1 cellular context compared by ENCODE assay signal in the genomic region with DNA sequence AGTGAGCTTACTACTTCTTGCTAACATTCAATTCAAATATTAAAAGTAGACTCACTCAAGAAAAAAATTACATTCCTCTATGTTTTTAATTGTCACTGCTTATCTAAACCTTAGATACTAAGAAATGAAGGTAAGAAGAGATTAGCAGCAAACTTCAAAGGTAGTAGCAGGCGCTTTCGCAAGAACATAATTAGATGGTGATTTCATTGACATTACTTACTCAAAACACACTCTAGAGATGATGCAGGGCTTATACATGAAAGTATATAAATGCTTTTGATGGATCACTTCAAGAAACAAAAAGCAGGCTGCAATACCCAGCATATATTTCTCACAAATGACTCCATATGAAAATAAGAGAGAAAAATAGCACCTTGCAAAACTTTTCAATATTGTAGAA.
TF ChIP-seq lines count a peak whose summit lies in the region.

No MANE protein-coding gene starts in this region.

TF ChIP-seq in GM12878, 131 proteins besides CTCF, POLR2A, EP300 and RAD21 (continued from another document and continues in another):
- TF ChIP-seq PKNOX1 (IDR thresholded peaks at IDR 0.05) (no peak), ZNF622 (IDR thresholded peaks at IDR 0.05) (no peak), CHD1 (IDR thresholded peaks at IDR 0.05; ENCODE audit: low read depth, low read length) (no peak), MTA3 (IDR thresholded peaks at IDR 0.05; ENCODE audit: borderline replicate concordance, low read length) (no peak), E2F8 (IDR thresholded peaks at IDR 0.05; ENCODE audit: low read depth, partially characterized antibody) (no peak), RBBP5 (conservative IDR thresholded peaks at IDR 0.05) (no peak), CBFB (IDR thresholded peaks at IDR 0.05; ENCODE audit: low read depth) (no peak), RELA (IDR thresholded peaks at IDR 0.05; ENCODE audit: borderline replicate concordance, partially characterized antibody) (no peak), STAT3 (IDR thresholded peaks at IDR 0.05; ENCODE audit: low read depth, low read length) (no peak), ZZZ3 (IDR thresholded peaks at IDR 0.05; ENCODE audit: control insufficient read depth, insufficient read length, low read depth) (no peak), TBL1XR1 (IDR thresholded peaks at IDR 0.05; ENCODE audit: low read depth, low read length) (no peak), BCLAF1 (IDR thresholded peaks at IDR 0.05) (no peak), SIN3A (IDR thresholded peaks at IDR 0.05; ENCODE audit: low read depth, low read length) (no peak), BMI1 (IDR thresholded peaks at IDR 0.05; ENCODE audit: borderline replicate concordance) (peak; percentile 72), PAX5 (IDR thresholded peaks at IDR 0.05; ENCODE audit: borderline replicate concordance, low read depth, low read length) (no peak), MTA2 (IDR thresholded peaks at IDR 0.05; ENCODE audit: low read depth) (peak; percentile 97), EED (IDR thresholded peaks at IDR 0.05; ENCODE audit: low read depth) (no peak), TAF1 (IDR thresholded peaks at IDR 0.05; ENCODE audit: borderline replicate concordance, low read depth, low read length) (no peak), KLF5 (IDR thresholded peaks at IDR 0.05; ENCODE audit: partially characterized antibody) (no peak), IKZF2 (IDR thresholded peaks at IDR 0.05) (peak in 1 of 2 experiments; percentile 70; a peak in 3 of 4 replicates), SUZ12 (IDR thresholded peaks at IDR 0.05; ENCODE audit: unreplicated experiment) (no peak), BHLHE40 (IDR thresholded peaks at IDR 0.05; ENCODE audit: borderline replicate concordance in 1 of 2, low read depth in 2 of 2, low read length in 1 of 2) (0 out of 4 replicates have a peak, but pooled peaks of 1 of the 2 experiments have one; percentile 32), SPI1 (IDR thresholded peaks at IDR 0.05; ENCODE audit: borderline replicate concordance, insufficient read depth, low read depth, low read length) (no peak), NBN (IDR thresholded peaks at IDR 0.05) (no peak), SRF (IDR thresholded peaks at IDR 0.05; ENCODE audit: low read depth in 2 of 2, low read length in 2 of 2) (no peak), KAT2A (conservative IDR thresholded peaks at IDR 0.05; ENCODE audit: control insufficient read depth, low read depth, low read length) (no peak), BCL11A (IDR thresholded peaks at IDR 0.05; ENCODE audit: low read depth, low read length) (peak; percentile 91), ETV6 (conservative IDR thresholded peaks at IDR 0.05 in 1 of 2, IDR thresholded peaks at IDR 0.05 in 1 of 2; ENCODE audit: borderline replicate concordance in 1 of 2, low read depth in 1 of 2) (no peak), SMAD5 (IDR thresholded peaks at IDR 0.05; ENCODE audit: low read depth) (no peak), ZNF274 (IDR thresholded peaks at IDR 0.05; ENCODE audit: insufficient read depth, insufficient read length) (no peak), PAX8 (IDR thresholded peaks at IDR 0.05) (no peak), NFIC (IDR thresholded peaks at IDR 0.05; ENCODE audit: low read depth, low read length) (peak; percentile 83), NFXL1 (IDR thresholded peaks at IDR 0.05; ENCODE audit: borderline replicate concordance) (no peak), MEF2A (IDR thresholded peaks at IDR 0.05; ENCODE audit: insufficient read depth, low read depth, low read length) (peak; percentile 81), ZBED1 (IDR thresholded peaks at IDR 0.05; ENCODE audit: borderline replicate concordance) (no peak), TCF12 (IDR thresholded peaks at IDR 0.05; ENCODE audit: low read depth, low read length) (no peak), BRCA1 (IDR thresholded peaks at IDR 0.05; ENCODE audit: low read depth, low read length) (no peak)
- TF ChIP-seq, protein P1, sequence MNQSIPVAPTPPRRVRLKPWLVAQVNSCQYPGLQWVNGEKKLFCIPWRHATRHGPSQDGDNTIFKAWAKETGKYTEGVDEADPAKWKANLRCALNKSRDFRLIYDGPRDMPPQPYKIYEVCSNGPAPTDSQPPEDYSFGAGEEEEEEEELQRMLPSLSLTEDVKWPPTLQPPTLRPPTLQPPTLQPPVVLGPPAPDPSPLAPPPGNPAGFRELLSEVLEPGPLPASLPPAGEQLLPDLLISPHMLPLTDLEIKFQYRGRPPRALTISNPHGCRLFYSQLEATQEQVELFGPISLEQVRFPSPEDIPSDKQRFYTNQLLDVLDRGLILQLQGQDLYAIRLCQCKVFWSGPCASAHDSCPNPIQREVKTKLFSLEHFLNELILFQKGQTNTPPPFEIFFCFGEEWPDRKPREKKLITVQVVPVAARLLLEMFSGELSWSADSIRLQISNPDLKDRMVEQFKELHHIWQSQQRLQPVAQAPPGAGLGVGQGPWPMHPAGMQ (IDR thresholded peaks at IDR 0.05; ENCODE audit: borderline replicate concordance): no peak
- TF ChIP-seq, protein P2, sequence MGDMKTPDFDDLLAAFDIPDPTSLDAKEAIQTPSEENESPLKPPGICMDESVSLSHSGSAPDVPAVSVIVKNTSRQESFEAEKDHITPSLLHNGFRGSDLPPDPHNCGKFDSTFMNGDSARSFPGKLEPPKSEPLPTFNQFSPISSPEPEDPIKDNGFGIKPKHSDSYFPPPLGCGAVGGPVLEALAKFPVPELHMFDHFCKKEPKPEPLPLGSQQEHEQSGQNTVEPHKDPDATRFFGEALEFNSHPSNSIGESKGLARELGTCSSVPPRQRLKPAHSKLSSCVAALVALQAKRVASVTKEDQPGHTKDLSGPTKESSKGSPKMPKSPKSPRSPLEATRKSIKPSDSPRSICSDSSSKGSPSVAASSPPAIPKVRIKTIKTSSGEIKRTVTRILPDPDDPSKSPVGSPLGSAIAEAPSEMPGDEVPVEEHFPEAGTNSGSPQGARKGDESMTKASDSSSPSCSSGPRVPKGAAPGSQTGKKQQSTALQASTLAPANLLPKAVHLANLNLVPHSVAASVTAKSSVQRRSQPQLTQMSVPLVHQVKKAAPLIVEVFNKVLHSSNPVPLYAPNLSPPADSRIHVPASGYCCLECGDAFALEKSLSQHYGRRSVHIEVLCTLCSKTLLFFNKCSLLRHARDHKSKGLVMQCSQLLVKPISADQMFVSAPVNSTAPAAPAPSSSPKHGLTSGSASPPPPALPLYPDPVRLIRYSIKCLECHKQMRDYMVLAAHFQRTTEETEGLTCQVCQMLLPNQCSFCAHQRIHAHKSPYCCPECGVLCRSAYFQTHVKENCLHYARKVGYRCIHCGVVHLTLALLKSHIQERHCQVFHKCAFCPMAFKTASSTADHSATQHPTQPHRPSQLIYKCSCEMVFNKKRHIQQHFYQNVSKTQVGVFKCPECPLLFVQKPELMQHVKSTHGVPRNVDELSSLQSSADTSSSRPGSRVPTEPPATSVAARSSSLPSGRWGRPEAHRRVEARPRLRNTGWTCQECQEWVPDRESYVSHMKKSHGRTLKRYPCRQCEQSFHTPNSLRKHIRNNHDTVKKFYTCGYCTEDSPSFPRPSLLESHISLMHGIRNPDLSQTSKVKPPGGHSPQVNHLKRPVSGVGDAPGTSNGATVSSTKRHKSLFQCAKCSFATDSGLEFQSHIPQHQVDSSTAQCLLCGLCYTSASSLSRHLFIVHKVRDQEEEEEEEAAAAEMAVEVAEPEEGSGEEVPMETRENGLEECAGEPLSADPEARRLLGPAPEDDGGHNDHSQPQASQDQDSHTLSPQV (IDR thresholded peaks at IDR 0.05): no peak
- TF ChIP-seq, protein P3, sequence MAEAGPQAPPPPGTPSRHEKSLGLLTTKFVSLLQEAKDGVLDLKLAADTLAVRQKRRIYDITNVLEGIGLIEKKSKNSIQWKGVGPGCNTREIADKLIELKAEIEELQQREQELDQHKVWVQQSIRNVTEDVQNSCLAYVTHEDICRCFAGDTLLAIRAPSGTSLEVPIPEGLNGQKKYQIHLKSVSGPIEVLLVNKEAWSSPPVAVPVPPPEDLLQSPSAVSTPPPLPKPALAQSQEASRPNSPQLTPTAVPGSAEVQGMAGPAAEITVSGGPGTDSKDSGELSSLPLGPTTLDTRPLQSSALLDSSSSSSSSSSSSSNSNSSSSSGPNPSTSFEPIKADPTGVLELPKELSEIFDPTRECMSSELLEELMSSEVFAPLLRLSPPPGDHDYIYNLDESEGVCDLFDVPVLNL (IDR thresholded peaks at IDR 0.05; ENCODE audit: low read depth, low read length): no peak
- TF ChIP-seq, protein P4, sequence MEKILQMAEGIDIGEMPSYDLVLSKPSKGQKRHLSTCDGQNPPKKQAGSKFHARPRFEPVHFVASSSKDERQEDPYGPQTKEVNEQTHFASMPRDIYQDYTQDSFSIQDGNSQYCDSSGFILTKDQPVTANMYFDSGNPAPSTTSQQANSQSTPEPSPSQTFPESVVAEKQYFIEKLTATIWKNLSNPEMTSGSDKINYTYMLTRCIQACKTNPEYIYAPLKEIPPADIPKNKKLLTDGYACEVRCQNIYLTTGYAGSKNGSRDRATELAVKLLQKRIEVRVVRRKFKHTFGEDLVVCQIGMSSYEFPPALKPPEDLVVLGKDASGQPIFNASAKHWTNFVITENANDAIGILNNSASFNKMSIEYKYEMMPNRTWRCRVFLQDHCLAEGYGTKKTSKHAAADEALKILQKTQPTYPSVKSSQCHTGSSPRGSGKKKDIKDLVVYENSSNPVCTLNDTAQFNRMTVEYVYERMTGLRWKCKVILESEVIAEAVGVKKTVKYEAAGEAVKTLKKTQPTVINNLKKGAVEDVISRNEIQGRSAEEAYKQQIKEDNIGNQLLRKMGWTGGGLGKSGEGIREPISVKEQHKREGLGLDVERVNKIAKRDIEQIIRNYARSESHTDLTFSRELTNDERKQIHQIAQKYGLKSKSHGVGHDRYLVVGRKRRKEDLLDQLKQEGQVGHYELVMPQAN (conservative IDR thresholded peaks at IDR 0.05): no peak
- TF ChIP-seq, protein P5, sequence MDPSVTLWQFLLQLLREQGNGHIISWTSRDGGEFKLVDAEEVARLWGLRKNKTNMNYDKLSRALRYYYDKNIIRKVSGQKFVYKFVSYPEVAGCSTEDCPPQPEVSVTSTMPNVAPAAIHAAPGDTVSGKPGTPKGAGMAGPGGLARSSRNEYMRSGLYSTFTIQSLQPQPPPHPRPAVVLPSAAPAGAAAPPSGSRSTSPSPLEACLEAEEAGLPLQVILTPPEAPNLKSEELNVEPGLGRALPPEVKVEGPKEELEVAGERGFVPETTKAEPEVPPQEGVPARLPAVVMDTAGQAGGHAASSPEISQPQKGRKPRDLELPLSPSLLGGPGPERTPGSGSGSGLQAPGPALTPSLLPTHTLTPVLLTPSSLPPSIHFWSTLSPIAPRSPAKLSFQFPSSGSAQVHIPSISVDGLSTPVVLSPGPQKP (IDR thresholded peaks at IDR 0.05; ENCODE audit: low read depth, low read length): no peak
